21 cellular contexts compared by ENCODE assay signal in the genomic region with DNA sequence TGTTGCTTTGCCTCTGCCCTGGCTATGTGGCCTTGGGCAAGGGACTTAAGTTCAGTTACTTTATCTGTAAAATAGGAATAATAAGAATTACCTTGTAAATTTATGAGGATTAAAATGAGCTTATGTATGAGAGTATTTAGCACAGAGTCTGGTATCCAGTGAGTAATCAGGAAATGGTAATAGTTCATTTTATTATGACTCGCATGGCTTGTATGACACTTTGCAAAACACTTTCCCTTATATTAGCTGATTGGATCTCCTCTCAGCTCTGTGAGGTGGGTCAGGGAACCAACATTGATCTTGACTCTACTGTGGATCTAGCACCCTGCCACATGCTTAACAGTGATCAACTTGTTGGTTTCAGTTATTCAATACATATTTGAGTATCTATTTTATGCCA. TPM values are rescaled to one million over a fixed set of nuclear protein-coding genes. Genes with fewer than 3 reads are reported as not detected.
DNase-seq lines count a peak whose midpoint lies in the region; ATAC-seq and TF ChIP-seq lines count a peak whose summit lies in the region.
"Had no signal": no experiment of that assay in that cellular context is flagged by ENCODE, and none has a peak within 500 bp of the region (broad histone marks: within the 10 kb centered on the region; RNA-seq: fewer than 3 reads in every experiment).

No MANE protein-coding gene starts in this region.

- POLR2A ChIA-PET in PC-3 (lab: Charles Lee; ENCODE audit: unreplicated experiment): interaction anchor here (0.6 kb wide), 1 partner anchor 100 kb away, joined by 16 read pairs; a partner anchor contains a TSS

- H3F3A ChIP-seq in PC-3 (ENCODE audit: low read length, unreplicated experiment): no peaks in the 10 kb centered on the region

- intact Hi-C loops in PC-3 (cut with micrococcal nuclease): loop anchor here (2.0 kb wide), 1 partner anchor 22 kb away; no protein-coding TSS in a partner anchor

- BruUV-seq in PC-3 (replicated peaks; lab: Mats Ljungman, UMichigan): no TSS peak

- TF ChIP-seq CTCF in PC-3 (conservative IDR thresholded peaks at IDR 0.05; ENCODE audit: low read depth, low read length) (no peak), right atrium auricular region (IDR thresholded peaks at IDR 0.05) (no peak)

- no peaks in the 10 kb centered on the region for H3K36me3 ChIP-seq in PC-3 (ENCODE audit: low read depth, low read length)
- H3K36me3 ChIP-seq in right atrium auricular region: no peaks in the 10 kb centered on the region
- H3K36me3 ChIP-seq: gastroesophageal sphincter, right lobe of liver, suprapubic skin had no signal

- DNase-seq in EL (peak; percentile 31), PC-3 (peak; percentile 48), epithelial cell of prostate (ENCODE audit: low read depth, low spot score) (peak; percentile 60), renal cortical epithelial cell (ENCODE audit: low read depth) (peak; percentile 62), NCI-H1417 (lab: John Stamatoyannopoulos, UW) (no peak), NCI-H1048 (lab: John Stamatoyannopoulos, UW) (no peak), DMS 273 (lab: John Stamatoyannopoulos, UW; ENCODE audit: unreplicated experiment) (no peak), right atrium auricular region (ENCODE audit: low spot score) (no peak)
- DNase-seq: activated naive CD4-positive, alpha-beta T cell; Karpas-422; left ventricle myocardium superior; NCI-H1105; NCI-H2107; NCI-H526; occipital lobe; OCI-M1; right lobe of liver; T1000 had no signal

- H3K4me3 ChIP-seq in PC-3 (ENCODE audit: low read length): peak overlapping the region; percentile 13; the same call in 1 of the 2 replicates
- no peak overlapping the region for H3K4me3 ChIP-seq in right atrium auricular region
- H3K4me3 ChIP-seq: gastroesophageal sphincter, right lobe of liver, SK-N-MC, suprapubic skin had no signal

- no peaks in the 10 kb centered on the region for H4K20me1 ChIP-seq in PC-3 (ENCODE audit: low read length)

- no peaks in the 10 kb centered on the region for H3K9me3 ChIP-seq in PC-3 (ENCODE audit: low read length)
- no peaks in the 10 kb centered on the region for H3K9me3 ChIP-seq in right atrium auricular region
- H3K9me3 ChIP-seq: gastroesophageal sphincter, right lobe of liver, suprapubic skin had no signal

- peaks cover 31% of the 10 kb centered on the region for H3K4me1 ChIP-seq in PC-3 (ENCODE audit: insufficient read depth, low read length)
- H3K4me1 ChIP-seq in right atrium auricular region: no peaks in the 10 kb centered on the region
- H3K4me1 ChIP-seq: right lobe of liver had no signal

- peak overlapping the region; percentile 48 for H3K9ac ChIP-seq in PC-3 (ENCODE audit: low read length)

- H3K27ac ChIP-seq in PC-3 (ENCODE audit: low read length): peak overlapping the region; percentile 87
- peak overlapping the region; percentile 95 for H3K27ac ChIP-seq in epithelial cell of prostate
- no peak overlapping the region for H3K27ac ChIP-seq in right atrium auricular region
- H3K27ac ChIP-seq: gastroesophageal sphincter, right lobe of liver, SK-N-MC, suprapubic skin had no signal

- no peaks in the 10 kb centered on the region for H3K79me2 ChIP-seq in PC-3 (ENCODE audit: low read length)

- no peak overlapping the region for H2AFZ ChIP-seq in PC-3 (ENCODE audit: low read length)

- H3K4me2 ChIP-seq in PC-3 (ENCODE audit: low read length): peak overlapping the region; percentile 57

- no peaks in the 10 kb centered on the region for H3K9me2 ChIP-seq in PC-3 (replicated peaks; ENCODE audit: low read length)

- ATAC-seq in PC-3: peak; percentile 54
- ATAC-seq: gastroesophageal sphincter, left ventricle myocardium superior had no signal

- CTCF ChIA-PET in PC-3 (lab: Charles Lee): interaction anchor here (0.6 to 1.6 kb wide), 2 partner anchors 46 to 185 kb away, joined by 3 to 9 read pairs; no protein-coding TSS in a partner anchor

- H3K27me3 ChIP-seq in PC-3 (ENCODE audit: low read length) (no peaks in the 10 kb centered on the region), right atrium auricular region (no peaks in the 10 kb centered on the region)
- H3K27me3 ChIP-seq: right lobe of liver, suprapubic skin had no signal

RNA-seq across cellular contexts. Expression of a gene that starts 8.3 kb away (rescaled TPM):
- 102 and 109 TPM in 2 replicates for total RNA-seq in PC-3 (2014; rRNA removed)
- 132 and 198 TPM in 2 replicates for total RNA-seq in renal cortical epithelial cell
- 1 to 10 TPM; 1.7 to 3.5 TPM for total RNA-seq in right atrium auricular region

Comparison
In these comparisons a context has a peak if more than half of its experiments do, and no peak if none do; other contexts are left out.
1. DNase-seq: peak in EL (single experiment), PC-3 (single experiment), epithelial cell of prostate (single experiment) and renal cortical epithelial cell (single experiment); none in NCI-H1417 (0 of 3), NCI-H1048 (single experiment), DMS 273 (single experiment) and right atrium auricular region (single experiment).
2. H3K27ac ChIP-seq: peak in PC-3 (single experiment) and epithelial cell of prostate (single experiment); none in right atrium auricular region (0 of 2).
3. RNA of a gene that starts 8.3 kb away (total RNA-seq): 132 to 198 TPM in renal cortical epithelial cell and 102 to 109 TPM in PC-3; 1.7 to 3.5 TPM in right atrium auricular region; every median in the first group is over 10 times any median in the second.